In genomic region chr1:244955661-244956060, GRCh38 we compare ENCODE assay signal across 17 cellular contexts.
DNase-seq lines count a peak whose midpoint lies in the region; ATAC-seq and TF ChIP-seq lines count a peak whose summit lies in the region.
"Had no signal": no experiment of that assay in that cellular context is flagged by ENCODE, and none has a peak within 500 bp of the region (broad histone marks: within the 10 kb centered on the region; RNA-seq: fewer than 3 reads in every experiment).

No MANE protein-coding gene starts in this region.

- H3K36me3 ChIP-seq in A673 (ENCODE audit: insufficient read depth, low read length, poor library complexity, severe bottlenecking) (no peaks in the 10 kb centered on the region), HAP-1 (replicated peaks) (no peaks in the 10 kb centered on the region), skeletal muscle tissue (ENCODE audit: control insufficient read depth in 3 of 3, insufficient read depth in 3 of 3, low read length in 3 of 3) (no peaks in the 10 kb centered on the region)
- H3K36me3 ChIP-seq: BE2C had no signal

- DNase-seq in A673 (ENCODE audit: low spot score) (peak; percentile 30), HAP-1 (ENCODE audit: low spot score in 2 of 2) (peak; percentile 24 to 87), NCI-H82 treated with DMSO at 0.1 percent for 48 hours (lab: John Stamatoyannopoulos, UW; ENCODE audit: unreplicated experiment) (peak; percentile 65), dedifferentiated amniotic fluid mesenchymal stem cell (ENCODE audit: extremely low spot score) (no peak)
- DNase-seq: ACHN; BE2C; C1 segment of cervical spinal cord; Caco-2; CD4-positive, alpha-beta T cell; DMS153; DMS79; GDM1; GOT3; H7 had no signal

- no peaks in the 10 kb centered on the region for H3K27me3 ChIP-seq in A673 (replicated peaks; ENCODE audit: insufficient read depth, low read depth, low read length, poor library complexity)
- H3K27me3 ChIP-seq in HAP-1 (ENCODE audit: low read depth) = peaks cover 5% of the 10 kb centered on the region; the same call in 1 of the 2 replicates
- H3K27me3 ChIP-seq in skeletal muscle tissue (ENCODE audit: control insufficient read depth in 3 of 3, insufficient read depth in 3 of 3, low read length in 3 of 3) = no peaks in the 10 kb centered on the region
- H3K27me3 ChIP-seq: BE2C had no signal

- intact Hi-C loops in A673 (cut with micrococcal nuclease; ENCODE audit: unreplicated experiment) = no loop called here

- POLR2A ChIA-PET in A673 (lab: Charles Lee; ENCODE audit: low non-redundant PET) = no interaction called here

- no peak for TF ChIP-seq CTCF in A673 (conservative IDR thresholded peaks at IDR 0.05; ENCODE audit: low read depth, low read length)

- H3K4me3 ChIP-seq in A673 (ENCODE audit: low read depth, low read length, poor library complexity, severe bottlenecking) (no peak overlapping the region), HAP-1 (no peak overlapping the region), skeletal muscle tissue (ENCODE audit: low read length in 3 of 3) (no peak overlapping the region)

- no peak for ATAC-seq in GM19452 (IDR thresholded peaks at IDR 0.05; ENCODE audit: unreplicated experiment)
- ATAC-seq: HepG2 had no signal

- H3K27ac ChIP-seq in A673 (ENCODE audit: low read depth, low read length, poor library complexity, severe bottlenecking) = no peak overlapping the region
- peak overlapping the region; percentile 84 for H3K27ac ChIP-seq in skeletal muscle tissue (ENCODE audit: low read depth, low read length)

- H3K4me1 ChIP-seq in A673 (ENCODE audit: insufficient read depth, low read length, poor library complexity, severe bottlenecking) (no peaks in the 10 kb centered on the region), HAP-1 (peaks cover 9% of the 10 kb centered on the region), skeletal muscle tissue (ENCODE audit: control insufficient read depth in 3 of 3, insufficient read depth in 3 of 3, low read length in 3 of 3) (peaks cover 16% of the 10 kb centered on the region in 3 donors)
- H3K4me1 ChIP-seq: BE2C had no signal

- in situ Hi-C loops in HAP-1 (cut with MboI; ENCODE audit: low sequenced_read_pairs) = no loop called here

- H3K9me3 ChIP-seq in A673 (ENCODE audit: low read depth, low read length, poor library complexity, severe bottlenecking) (no peaks in the 10 kb centered on the region), HAP-1 (no peaks in the 10 kb centered on the region), skeletal muscle tissue (ENCODE audit: control insufficient read depth in 3 of 3, low read length in 3 of 3) (no peaks in the 10 kb centered on the region)
- H3K9me3 ChIP-seq: BE2C, Caco-2 had no signal

- H3K9ac ChIP-seq in skeletal muscle tissue (ENCODE audit: low read depth in 1 of 3, low read length in 3 of 3) = no peak overlapping the region

- CTCF ChIA-PET in A673 (lab: Charles Lee) = no interaction called here

- no TSS peak for BruUV-seq in A673 (replicated peaks; lab: Mats Ljungman, UMichigan)
